22 cellular contexts compared by ENCODE assay signal in the genomic region with DNA sequence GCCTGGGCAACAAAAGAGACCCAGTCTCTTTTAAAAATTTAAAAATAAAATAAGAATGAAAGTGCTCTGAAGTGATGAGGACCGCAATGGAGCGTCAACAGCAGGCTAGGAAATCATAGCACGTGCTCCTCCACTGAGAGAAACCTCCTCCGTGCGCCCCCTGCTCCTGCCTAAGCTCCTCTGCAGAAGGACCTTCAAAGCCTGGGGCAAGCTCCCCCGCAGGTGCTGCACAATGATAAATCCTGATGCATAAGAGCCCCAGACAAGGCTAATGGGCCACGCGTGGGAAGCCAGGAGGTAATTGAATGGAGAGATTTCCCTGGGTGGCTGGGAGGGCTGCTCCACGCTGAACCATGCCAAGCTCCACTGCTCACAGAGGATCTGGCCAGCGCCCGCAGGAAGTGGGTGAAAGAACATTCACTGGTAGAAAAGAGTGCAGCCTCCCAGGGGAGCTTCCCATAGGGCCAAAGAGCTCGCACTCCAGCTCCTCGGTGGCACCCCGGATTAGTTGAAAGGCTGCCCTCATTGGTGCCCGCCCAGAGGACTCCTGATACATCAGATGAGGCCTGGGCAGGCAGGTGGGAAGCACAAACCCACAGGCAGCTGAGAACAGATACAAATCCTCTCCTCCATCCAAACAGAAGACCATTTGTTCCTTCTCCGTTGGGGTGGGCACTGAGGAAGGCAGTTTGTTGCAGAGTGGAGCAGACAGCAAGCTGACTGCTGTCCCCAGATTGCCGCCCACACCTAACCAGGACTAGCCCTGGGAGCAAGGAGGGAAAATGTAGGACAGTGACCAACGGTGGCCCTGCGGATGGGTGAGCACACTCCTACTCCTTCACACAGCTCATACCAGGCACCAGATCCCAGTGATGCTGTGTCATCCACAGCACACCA. TPM values are rescaled to one million over a fixed set of nuclear protein-coding genes. Genes with fewer than 3 reads are reported as not detected.
A peak's percentile ranks its signal among the peaks of the same experiment; 100 is the strongest.
DNase-seq lines count a peak whose midpoint lies in the region; ATAC-seq, FAIRE-seq and TF ChIP-seq lines count a peak whose summit lies in the region.
"Had no signal": no experiment of that assay in that cellular context is flagged by ENCODE, and none has a peak within 500 bp of the region (broad histone marks: within the 10 kb centered on the region; RNA-seq: fewer than 3 reads in every experiment).

No MANE protein-coding gene starts in this region.

- no peaks in the 10 kb centered on the region for H3K36me3 Mint-ChIP-seq in stimulated activated naive B cell treated with anti-CD40 and anti-IgM and Interleukin-4, amounts not matched to agents 10 μg/mL and 1 μg/mL and 100 μg/mL, for 72 hours
- H3K36me3 Mint-ChIP-seq: activated CD4-positive, alpha-beta memory T cell treated with anti-CD3 and anti-CD28 coated beads for 36 hours; activated naive CD8-positive, alpha-beta T cell treated with anti-CD3 and anti-CD28 coated beads, Interleukin-2, amount 10 ng/mL, durations not matched to agents 7 days and 5 days had no signal

- no peak for TF ChIP-seq POLR2A in H54 (IDR thresholded peaks at IDR 0.05; ENCODE audit: low read depth, low read length)

- TF ChIP-seq CTCF in GM12875 (IDR thresholded peaks at IDR 0.05; ENCODE audit: borderline replicate concordance, insufficient read depth, low read depth, low read length) (no peak), bronchial epithelial cell (IDR thresholded peaks at IDR 0.05; ENCODE audit: insufficient read depth, low read length, severe bottlenecking) (no peak)

- in situ Hi-C loops in Caki2 (cut with HindIII; ENCODE audit: low pct_unique_long_range_greater_than_20kb, low sequenced_read_pairs) = no loop called here

- H3K27ac Mint-ChIP-seq in stimulated activated naive B cell treated with anti-CD40 and anti-IgM and Interleukin-4, amounts not matched to agents 10 μg/mL and 1 μg/mL and 100 μg/mL, for 72 hours = no peak overlapping the region
- H3K27ac Mint-ChIP-seq: activated CD4-positive, alpha-beta memory T cell treated with anti-CD3 and anti-CD28 coated beads for 36 hours; activated naive CD8-positive, alpha-beta T cell treated with anti-CD3 and anti-CD28 coated beads, Interleukin-2, amount 10 ng/mL, durations not matched to agents 7 days and 5 days; B cell; dendritic cell treated with granulocyte-macrophage colony-stimulating factor and Interleukin-4, amounts not matched to agents 40 ng/mL and 50 ng/mL, for 4 days had no signal

- H3K27me3 ChIP-seq in bronchial epithelial cell (ENCODE audit: control insufficient read depth, insufficient read depth, low read length) = no peaks in the 10 kb centered on the region
- H3K27me3 ChIP-seq: right atrium auricular region had no signal

- no peak overlapping the region for H3K4me3 Mint-ChIP-seq in stimulated activated naive B cell treated with anti-CD40 and anti-IgM and Interleukin-4, amounts not matched to agents 10 μg/mL and 1 μg/mL and 100 μg/mL, for 72 hours
- H3K4me3 Mint-ChIP-seq: activated CD4-positive, alpha-beta memory T cell treated with anti-CD3 and anti-CD28 coated beads for 36 hours; activated naive CD8-positive, alpha-beta T cell treated with anti-CD3 and anti-CD28 coated beads, Interleukin-2, amount 10 ng/mL, durations not matched to agents 7 days and 5 days; B cell; dendritic cell treated with granulocyte-macrophage colony-stimulating factor and Interleukin-4, amounts not matched to agents 40 ng/mL and 50 ng/mL, for 4 days had no signal

- FAIRE-seq in bronchial epithelial cell (lab: Jason Lieb, UNC) = peak; percentile 7
- no peak for FAIRE-seq in H54 (lab: Jason Lieb, UNC)
- FAIRE-seq: GM12891 had no signal

- peaks cover 9 to 16% of the 10 kb centered on the region in 2 donors for H3K4me1 Mint-ChIP-seq in stimulated activated naive B cell treated with anti-CD40 and anti-IgM and Interleukin-4, amounts not matched to agents 10 μg/mL and 1 μg/mL and 100 μg/mL, for 72 hours

- peak; percentile 40 for DNase-seq in Caki2 (ENCODE audit: low read depth)
- no peak for DNase-seq in bronchial epithelial cell (ENCODE audit: low read depth)
- DNase-seq in retina = peak; percentile 23
- no peak for DNase-seq in stimulated activated naive B cell treated with anti-CD40 and anti-IgM and Interleukin-4, amounts not matched to agents 10 μg/mL and 1 μg/mL and 100 μg/mL, for 72 hours
- no peak for DNase-seq in H54 (ENCODE audit: insufficient read length, low spot score)
- DNase-seq: activated CD4-positive, alpha-beta memory T cell treated with anti-CD3 and anti-CD28 coated beads for 36 hours; activated naive CD8-positive, alpha-beta T cell treated with anti-CD3 and anti-CD28 coated beads, Interleukin-2, amount 10 ng/mL, durations not matched to agents 7 days and 5 days; activated T-cell treated with anti-CD3 and anti-CD28 coated beads, Interleukin-2, amount 50 U/mL, for 1 hour; brain microvascular endothelial cell; GF-D8; left colon; NCI-H446; T-helper 1 cell had no signal

- no peak for ATAC-seq in stimulated activated naive B cell treated with anti-CD40 and anti-IgM and Interleukin-4, amounts not matched to agents 10 μg/mL and 1 μg/mL and 100 μg/mL, for 72 hours (replicated peaks)
- ATAC-seq in GM18909 (IDR thresholded peaks at IDR 0.05; ENCODE audit: poor library complexity, unreplicated experiment) = no peak
- ATAC-seq: left colon, Right ventricle myocardium inferior had no signal

- peak overlapping the region; percentile 10 for H3K4me3 ChIP-seq in GM12875 (ENCODE audit: low read depth, low read length)
- no peak overlapping the region for H3K4me3 ChIP-seq in bronchial epithelial cell (ENCODE audit: low read depth, low read length)
- H3K4me3 ChIP-seq: right atrium auricular region had no signal

- H3K9me3 Mint-ChIP-seq in stimulated activated naive B cell treated with anti-CD40 and anti-IgM and Interleukin-4, amounts not matched to agents 10 μg/mL and 1 μg/mL and 100 μg/mL, for 72 hours = no peaks in the 10 kb centered on the region
- H3K9me3 Mint-ChIP-seq: activated CD4-positive, alpha-beta memory T cell treated with anti-CD3 and anti-CD28 coated beads for 36 hours; activated naive CD8-positive, alpha-beta T cell treated with anti-CD3 and anti-CD28 coated beads, Interleukin-2, amount 10 ng/mL, durations not matched to agents 7 days and 5 days; dendritic cell treated with granulocyte-macrophage colony-stimulating factor and Interleukin-4, amounts not matched to agents 40 ng/mL and 50 ng/mL, for 4 days had no signal

- no peaks in the 10 kb centered on the region for H3K36me3 ChIP-seq in bronchial epithelial cell (ENCODE audit: control insufficient read depth, insufficient read depth, low read length)
- H3K36me3 ChIP-seq: brain microvascular endothelial cell, right atrium auricular region had no signal

- peaks cover 14 to 35% of the 10 kb centered on the region in 2 donors for H3K27me3 Mint-ChIP-seq in stimulated activated naive B cell treated with anti-CD40 and anti-IgM and Interleukin-4, amounts not matched to agents 10 μg/mL and 1 μg/mL and 100 μg/mL, for 72 hours

RNA-seq across cellular contexts. Expression of a gene that starts 52.5 kb away (rescaled TPM):
- total RNA-seq in Caki2 (2014; rRNA removed; shearing (Covaris generic); ENCODE audit: low replicate concordance) = not detected in 2 replicates
- total RNA-seq in bronchial epithelial cell = not detected in 2 replicates
- total RNA-seq: activated CD4-positive, alpha-beta memory T cell treated with anti-CD3 and anti-CD28 coated beads for 36 hours; activated naive CD8-positive, alpha-beta T cell treated with anti-CD3 and anti-CD28 coated beads, Interleukin-2, amount 10 ng/mL, durations not matched to agents 7 days and 5 days; B cell; fibroblast of villous mesenchyme; HT-29; left colon; right atrium auricular region had no signal

Comparison
In these comparisons a context has a peak if more than half of its experiments do, and no peak if none do; other contexts are left out.
1. DNase-seq: peak in Caki2 (single experiment) and retina (single experiment); none in bronchial epithelial cell (single experiment), stimulated activated naive B cell treated with anti-CD40 and anti-IgM and Interleukin-4, amounts not matched to agents 10 μg/mL and 1 μg/mL and 100 μg/mL, for 72 hours (single experiment) and H54 (single experiment).